Comparison of ENCODE assay signal across 8 cellular contexts in the genomic region with DNA sequence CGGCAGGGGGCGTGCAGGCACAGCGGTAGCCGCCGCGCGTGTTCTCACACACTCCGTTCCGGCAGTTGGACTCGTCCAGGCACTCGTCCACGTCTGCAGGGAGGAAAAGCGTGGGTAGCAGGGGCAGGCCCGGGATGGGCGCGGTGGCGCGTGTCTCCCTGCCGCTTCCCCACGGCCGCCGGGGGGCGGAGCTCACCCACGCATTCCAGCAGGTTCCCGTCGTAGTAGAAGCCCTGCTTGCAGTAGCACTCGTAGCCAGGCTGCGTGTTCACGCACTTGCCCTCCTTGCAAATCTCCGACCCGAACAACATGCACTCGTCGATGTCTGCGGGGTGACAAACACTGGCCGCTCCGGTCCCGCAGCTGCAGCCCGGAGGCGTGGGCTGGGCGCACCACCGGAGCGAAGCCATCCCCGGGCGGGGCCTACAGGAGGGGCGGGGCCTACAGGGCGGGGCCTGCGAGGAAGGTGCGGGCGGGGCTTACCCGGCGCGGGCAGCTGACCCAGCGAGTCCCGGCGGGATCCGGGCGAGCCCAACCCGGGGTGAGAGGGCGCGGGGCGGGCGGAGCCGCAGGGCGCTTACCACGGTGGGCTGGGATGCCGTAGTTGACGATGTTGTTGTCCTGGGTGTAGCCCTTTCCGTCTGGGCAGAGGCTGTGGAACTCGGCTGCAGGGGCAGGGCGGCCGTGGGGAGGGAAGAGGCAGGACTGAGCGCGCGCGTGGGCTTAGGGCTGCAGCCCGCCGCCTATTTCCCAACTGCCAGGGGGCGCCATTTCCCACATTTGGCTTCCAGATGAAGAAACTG. TPM values are rescaled to one million over a fixed set of nuclear protein-coding genes. Genes with fewer than 3 reads are reported as not detected.
A peak's percentile ranks its signal among the peaks of the same experiment; 100 is the strongest.
DNase-seq lines count a peak whose midpoint lies in the region; ATAC-seq and TF ChIP-seq lines count a peak whose summit lies in the region.

No MANE protein-coding gene starts in this region.

- H3K27ac ChIP-seq in C4-2B = peak overlapping the region; percentile 95

- intact Hi-C loops in mucosa of descending colon (cut with DNase I, micrococcal nuclease) = no loop called here

- peak overlapping the region; percentile 81 for H3K9ac ChIP-seq in NT2/D1 (ENCODE audit: insufficient read length, low read depth)

- H3K36me3 ChIP-seq in NT2/D1 (ENCODE audit: insufficient read depth, insufficient read length, low read length) = peaks cover 39% of the 10 kb centered on the region
- H3K36me3 ChIP-seq in mucosa of descending colon (ENCODE audit: low read depth) = no peaks in the 10 kb centered on the region

- peaks cover 7% of the 10 kb centered on the region for H3K4me1 ChIP-seq in NT2/D1 (ENCODE audit: insufficient read depth, insufficient read length)
- peaks cover 17% of the 10 kb centered on the region for H3K4me1 ChIP-seq in mucosa of descending colon (ENCODE audit: low read depth)

- peak; percentile 98 for DNase-seq in GM19238 (ENCODE audit: insufficient read length, low spot score)
- peak; percentile 89 for DNase-seq in NT2/D1 (ENCODE audit: low read depth, low spot score)
- DNase-seq in activated CD8-positive, alpha-beta memory T cell treated with anti-CD3 and anti-CD28 coated beads, Interleukin-2, amount 50 U/mL, for 48 hours = peak; percentile 94
- peak; percentile 100 for DNase-seq in epidermal melanocyte (ENCODE audit: insufficient read length, low spot score)
- DNase-seq in mucosa of descending colon = peak; percentile 96 to 97 (median 96)
- DNase-seq in stimulated activated CD8-positive, alpha-beta memory T cell treated with anti-CD3 and anti-CD28 coated beads, Interleukin-4, amount 100 ng/mL, for 24 hours (ENCODE audit: low read depth) = peak; percentile 74

- TF ChIP-seq CTCF in C4-2B (conservative IDR thresholded peaks at IDR 0.05) (peak; percentile 87), mucosa of descending colon (IDR thresholded peaks at IDR 0.05) (peak; percentile 42)

- ATAC-seq in HG03378 (IDR thresholded peaks at IDR 0.05; ENCODE audit: unreplicated experiment) (peak; percentile 40), mucosa of descending colon (peak; percentile 93)

- H3K4me3 ChIP-seq in NT2/D1 (ENCODE audit: insufficient read length, low read depth) (peak overlapping the region; percentile 36), mucosa of descending colon (peak overlapping the region; percentile 30)

- peaks cover 11% of the 10 kb centered on the region for H3K27me3 ChIP-seq in NT2/D1 (ENCODE audit: insufficient read depth, insufficient read length)

- H3K9me3 ChIP-seq in NT2/D1 (ENCODE audit: insufficient read depth, low read length) (no peaks in the 10 kb centered on the region), mucosa of descending colon (no peaks in the 10 kb centered on the region)

RNA-seq across cellular contexts. Expression of gene SCYL1, which starts 15.6 kb away (rescaled TPM):
- 10 to 100 TPM; 60.1 to 77.4 (median 60.3) TPM for total RNA-seq in mucosa of descending colon

RNA-seq across cellular contexts. Expression of gene LTBP3, which starts 17.7 kb away (rescaled TPM):
- total RNA-seq in mucosa of descending colon = 100 to 1,000 TPM in 1 of 3 donors, 10 to 100 TPM in 2; 22.6 to 133 (median 36.7) TPM

RNA-seq across cellular contexts. Expression of gene ZNRD2, which starts 29.8 kb away (rescaled TPM):
- total RNA-seq in mucosa of descending colon = 10 to 100 TPM; 20.9 to 24.6 (median 21.0) TPM

RNA-seq across cellular contexts. Expression of gene FAM89B, which starts 31.8 kb away (rescaled TPM):
- 10 to 100 TPM; 26.4 to 61.2 (median 28.5) TPM for total RNA-seq in mucosa of descending colon

RNA-seq across cellular contexts. Expression of gene EHBP1L1, which starts 35.4 kb away (rescaled TPM):
- total RNA-seq in mucosa of descending colon = 100 to 1,000 TPM in 1 of 3 donors, 10 to 100 TPM in 2; 65.8 to 208 (median 65.9) TPM

Comparison
In these comparisons a context has a peak if more than half of its experiments do, and no peak if none do; other contexts are left out.
1. Peak in every context shown above with its lines: DNase-seq, ATAC-seq, H3K4me3 ChIP-seq and H3K27ac ChIP-seq.